In the genomic region with DNA sequence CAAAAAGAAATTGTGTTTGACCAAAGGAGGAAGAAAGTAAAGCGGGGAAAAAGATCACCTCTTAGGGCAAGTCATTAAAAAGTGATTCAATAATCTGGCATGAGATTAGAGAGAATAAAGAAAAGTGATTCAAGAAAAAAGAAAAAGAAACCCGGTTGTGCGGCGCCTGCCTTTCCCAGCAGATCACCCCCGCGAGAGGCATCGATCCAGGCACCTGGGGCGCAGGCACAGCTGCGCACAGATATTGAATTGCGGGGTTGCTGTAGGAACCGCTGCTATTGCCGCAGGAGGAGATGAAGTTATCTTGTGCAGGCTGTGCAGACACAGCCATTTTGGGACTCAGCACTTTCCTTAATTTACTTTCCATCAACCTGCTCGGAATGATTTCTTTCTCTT, we compare ENCODE assay signal across 8 cellular contexts.
DNase-seq lines count a peak whose midpoint lies in the region; ATAC-seq and TF ChIP-seq lines count a peak whose summit lies in the region.

No MANE protein-coding gene starts in this region.

- H3K9ac ChIP-seq in SK-N-SH: peak overlapping the region; percentile 60

- intact Hi-C loops in CD14-positive monocyte (cut with micrococcal nuclease): loop anchor here (2.0 to 5.0 kb wide), 3 partner anchors 28 to 185 kb away; a partner anchor contains a TSS
- intact Hi-C loops in naive thymus-derived CD4-positive, alpha-beta T cell (cut with micrococcal nuclease): loop anchor here (1.0 to 10.0 kb wide), 13 partner anchors 20 to 630 kb away; a partner anchor contains a TSS

- peak overlapping the region; percentile 91 for H2AFZ ChIP-seq in SK-N-SH (ENCODE audit: low read depth)

- POLR2A ChIA-PET in HEK293 (lab: Yijun Ruan, JAX) (interaction anchor here (0.6 to 1.0 kb wide), 10 partner anchors 10 to 1803 kb away, joined by 3 to 7 read pairs (median 4); a partner anchor contains a TSS), SK-N-SH (lab: Yijun Ruan, JAX) (interaction anchor here (0.7 to 2.5 kb wide), 6 partner anchors 20 to 328 kb away, joined by 3 to 11 read pairs (median 4); a partner anchor contains a TSS)
- POLR2A ChIA-PET in naive thymus-derived CD4-positive, alpha-beta T cell (lab: Charles Lee): interaction anchor here (1.3 to 3.4 kb wide), 5 partner anchors 28 to 188 kb away, joined by 3 to 18 read pairs (median 5); a partner anchor contains a TSS

- H3K27me3 Mint-ChIP-seq in CD14-positive monocyte (ENCODE audit: low read depth in 3 of 3) (peaks cover 0 to 3% (median 2%) of the 10 kb centered on the region in 3 donors), endothelial cell (ENCODE audit: unreplicated experiment) (peaks cover 1% of the 10 kb centered on the region)
- peaks cover 0 to 11% (median 0%) of the 10 kb centered on the region in 5 donors for H3K27me3 Mint-ChIP-seq in naive thymus-derived CD4-positive, alpha-beta T cell

- H3K27ac Mint-ChIP-seq in CD14-positive monocyte (peak overlapping the region; percentile 74 to 97 (median 93)), endothelial cell (ENCODE audit: unreplicated experiment) (peak overlapping the region; percentile 13)
- peak overlapping the region; percentile 59 to 96 (median 92) for H3K27ac Mint-ChIP-seq in naive thymus-derived CD4-positive, alpha-beta T cell

- peaks cover 3% of the 10 kb centered on the region for H3F3A ChIP-seq in SK-N-SH (replicated peaks; ENCODE audit: insufficient read depth)

- peak overlapping the region; percentile 84 for H3K4me2 ChIP-seq in SK-N-SH

- H3K9me3 ChIP-seq in HEK293 (ENCODE audit: control insufficient read depth, insufficient read depth, low read depth, low read length): no peaks in the 10 kb centered on the region
- no peaks in the 10 kb centered on the region for H3K9me3 ChIP-seq in SK-N-SH
- H3K9me3 ChIP-seq in naive thymus-derived CD4-positive, alpha-beta T cell (ENCODE audit: control insufficient read depth in 2 of 3, low read length in 3 of 3): no peaks in the 10 kb centered on the region

- H3K36me3 Mint-ChIP-seq in CD14-positive monocyte (no peaks in the 10 kb centered on the region), endothelial cell (ENCODE audit: low read depth, unreplicated experiment) (no peaks in the 10 kb centered on the region)
- peaks cover 0 to 15% (median 0%) of the 10 kb centered on the region in 5 donors for H3K36me3 Mint-ChIP-seq in naive thymus-derived CD4-positive, alpha-beta T cell

- CTCF ChIA-PET in HEK293 (lab: Yijun Ruan, JAX): interaction anchor here (0.6 to 3.4 kb wide), 29 partner anchors 9 to 1458 kb away, joined by 3 to 26 read pairs (median 4); no protein-coding TSS in a partner anchor
- CTCF ChIA-PET in SK-N-SH (lab: Yijun Ruan, JAX): interaction anchor here (0.6 to 4.6 kb wide), 87 partner anchors 8 to 1461 kb away, joined by 3 to 83 read pairs (median 5); a partner anchor contains a TSS
- CTCF ChIA-PET in naive thymus-derived CD4-positive, alpha-beta T cell (lab: Charles Lee): interaction anchor here (0.6 to 3.9 kb wide), 13 partner anchors 14 to 329 kb away, joined by 3 to 39 read pairs (median 4); a partner anchor contains a TSS

- TF ChIP-seq EP300 in SK-N-SH (IDR thresholded peaks at IDR 0.05; ENCODE audit: borderline replicate concordance in 1 of 2, low read depth in 1 of 2, low read length in 1 of 2): no peak

- H3K9me3 Mint-ChIP-seq in CD14-positive monocyte (peaks cover 0 to 3% (median 1%) of the 10 kb centered on the region in 7 donors), endothelial cell (ENCODE audit: unreplicated experiment) (no peaks in the 10 kb centered on the region)
- H3K9me3 Mint-ChIP-seq in naive thymus-derived CD4-positive, alpha-beta T cell: peaks cover 0 to 8% (median 0%) of the 10 kb centered on the region in 11 donors

- no peaks in the 10 kb centered on the region for H3K9me2 ChIP-seq in SK-N-SH

- TF ChIP-seq RAD21 in SK-N-SH (IDR thresholded peaks at IDR 0.05; ENCODE audit: low read length): no peak

- no peaks in the 10 kb centered on the region for H3K4me1 ChIP-seq in HEK293 (ENCODE audit: control insufficient read depth, insufficient read depth, low read length)
- peaks cover 0 to 7% of the 10 kb centered on the region in 2 experiments; a peak in 1 of 4 replicates for H3K4me1 ChIP-seq in SK-N-SH (ENCODE audit: control insufficient read depth in 1 of 2, insufficient read depth in 2 of 2, low read depth in 1 of 2, low read length in 1 of 2)
- peaks cover 6 to 12% of the 10 kb centered on the region in 2 donors for H3K4me1 ChIP-seq in naive thymus-derived CD4-positive, alpha-beta T cell (ENCODE audit: control insufficient read depth in 2 of 2, insufficient read depth in 2 of 2, low read length in 2 of 2)

- H3K27me3 ChIP-seq in SK-N-SH (ENCODE audit: insufficient read depth): no peaks in the 10 kb centered on the region
- H3K27me3 ChIP-seq in naive thymus-derived CD4-positive, alpha-beta T cell (ENCODE audit: control insufficient read depth in 2 of 2, insufficient read depth in 2 of 2, low read length in 2 of 2): no peaks in the 10 kb centered on the region

- WGBS in SK-N-SH (ENCODE audit: low lambda C conversion rate): 7% methylated on average over 13 of the region's 13 CpGs

- H3K79me2 ChIP-seq in SK-N-SH (ENCODE audit: insufficient read depth): no peaks in the 10 kb centered on the region

- no peaks in the 10 kb centered on the region for H3K36me3 ChIP-seq in HEK293 (ENCODE audit: control insufficient read depth in 2 of 2, insufficient read depth in 1 of 2, low read length in 2 of 2)
- no peaks in the 10 kb centered on the region for H3K36me3 ChIP-seq in SK-N-SH (replicated peaks in 1 of 2; ENCODE audit: control insufficient read depth in 1 of 2, insufficient read depth in 2 of 2, low read length in 1 of 2)
- no peaks in the 10 kb centered on the region for H3K36me3 ChIP-seq in naive thymus-derived CD4-positive, alpha-beta T cell (ENCODE audit: control insufficient read depth in 2 of 3, insufficient read depth in 3 of 3, low read length in 3 of 3)

- ATAC-seq in naive thymus-derived CD4-positive, alpha-beta T cell: peak; percentile 34
- no peak for ATAC-seq in HG03045 (IDR thresholded peaks at IDR 0.05; ENCODE audit: unreplicated experiment)

- H3K4me3 Mint-ChIP-seq in CD14-positive monocyte: peak overlapping the region; percentile 92 to 95
- peak overlapping the region; percentile 87 for H3K4me3 Mint-ChIP-seq in endothelial cell (ENCODE audit: unreplicated experiment)
- peak overlapping the region; percentile 84 to 95 (median 92) for H3K4me3 Mint-ChIP-seq in naive thymus-derived CD4-positive, alpha-beta T cell

- H3K4me3 ChIP-seq in HEK293 (ENCODE audit: low read depth, low read length) (peak overlapping the region; percentile 32), SK-N-SH (ENCODE audit: low read depth in 2 of 2, low read length in 1 of 2) (peak overlapping the region; percentile 62)
- H3K4me3 ChIP-seq in naive thymus-derived CD4-positive, alpha-beta T cell (ENCODE audit: low read length): peak overlapping the region; percentile 74

- H4K20me1 ChIP-seq in SK-N-SH (ENCODE audit: insufficient read depth): no peaks in the 10 kb centered on the region

- peak; percentile 76 for TF ChIP-seq CTCF in CD14-positive monocyte (IDR thresholded peaks at IDR 0.05)
- TF ChIP-seq CTCF in HEK293 (tag by site-specific recombination; IDR thresholded peaks at IDR 0.05): no peak
- no peak for TF ChIP-seq CTCF in SK-N-SH (IDR thresholded peaks at IDR 0.05)
- peak; percentile 84 for TF ChIP-seq CTCF in endothelial cell (IDR thresholded peaks at IDR 0.05; ENCODE audit: unreplicated experiment)

- DNase-seq in CD14-positive monocyte (ENCODE audit: low spot score) (no peak), SK-N-SH (peak; percentile 71), endothelial cell (ENCODE audit: low spot score) (no peak), inferior parietal cortex (ENCODE audit: extremely low spot score) (no peak), MV-4-11 (lab: John Stamatoyannopoulos, UW) (no peak)
- DNase-seq in naive thymus-derived CD4-positive, alpha-beta T cell: peak in 2 of 9 donors; percentile 30 to 56

- H3K4me1 Mint-ChIP-seq in CD14-positive monocyte: peaks cover 6% of the 10 kb centered on the region
- peaks cover 14% of the 10 kb centered on the region for H3K4me1 Mint-ChIP-seq in endothelial cell (ENCODE audit: unreplicated experiment)
- H3K4me1 Mint-ChIP-seq in naive thymus-derived CD4-positive, alpha-beta T cell: peaks cover 6 to 24% (median 16%) of the 10 kb centered on the region in 7 donors

- H3K27ac ChIP-seq in HEK293 (ENCODE audit: extremely low read depth, low read depth, low read length) (no peak overlapping the region), SK-N-SH (ENCODE audit: low read depth in 2 of 2, low read length in 1 of 2) (peak overlapping the region in 1 of 2 experiments; percentile 80; a peak in 2 of 4 replicates)
- peak overlapping the region; percentile 84 for H3K27ac ChIP-seq in naive thymus-derived CD4-positive, alpha-beta T cell (ENCODE audit: low read depth, low read length)

TF ChIP-seq in HEK293, 187 proteins besides CTCF, POLR2A, EP300 and RAD21 (continues in another document):
- TF ChIP-seq ZIC2 (tag by site-specific recombination; IDR thresholded peaks at IDR 0.05) (peak; percentile 85), SP7 (tag by site-specific recombination; IDR thresholded peaks at IDR 0.05) (no peak), ZBTB17 (tag by site-specific recombination; IDR thresholded peaks at IDR 0.05) (peak; percentile 89), KLF8 (tag by site-specific recombination; IDR thresholded peaks at IDR 0.05) (no peak), ZNF350 (tag by site-specific recombination; IDR thresholded peaks at IDR 0.05) (no peak), ZNF777 (tag by site-specific recombination; IDR thresholded peaks at IDR 0.05; ENCODE audit: borderline replicate concordance) (no peak)

TF ChIP-seq in SK-N-SH, 30 proteins besides CTCF, POLR2A, EP300 and RAD21:
- TF ChIP-seq YY1 (IDR thresholded peaks at IDR 0.05; ENCODE audit: low read depth) (peak; percentile 45; the same call in 1 of the 2 replicates), NRF1 (IDR thresholded peaks at IDR 0.05; ENCODE audit: low read depth, low read length) (peak; percentile 39), TAF1 (IDR thresholded peaks at IDR 0.05; ENCODE audit: borderline replicate concordance, low read depth, low read length) (no peak), RCOR1 (IDR thresholded peaks at IDR 0.05; ENCODE audit: low read length) (0 out of 2 replicates have a peak, but pooled peaks have one; percentile 3)
TF ChIP-seq in SK-N-SH: peak in this region for 3.

Comparison
In these comparisons a context has a peak if more than half of its experiments do, and no peak if none do; other contexts are left out.
1. H3K27ac Mint-ChIP-seq: peak in every context shown above with its lines; median percentile 93 in CD14-positive monocyte; 92 in naive thymus-derived CD4-positive, alpha-beta T cell; 13 in endothelial cell.
2. CTCF ChIP-seq: peak in CD14-positive monocyte (single experiment) and endothelial cell (single experiment); none in HEK293 (single experiment) and SK-N-SH (single experiment).
3. Peak in every context shown above with its lines, with median percentiles within 50 percentile points of each other: H3K4me3 Mint-ChIP-seq and H3K4me3 ChIP-seq.